ENCODE assay signal across 12 cellular contexts in genomic region chr11:65213322-65214211, GRCh38. TPM values are rescaled to one million over a fixed set of nuclear protein-coding genes. Genes with fewer than 3 reads are reported as not detected.
A peak's percentile ranks its signal among the peaks of the same experiment; 100 is the strongest.
DNase-seq lines count a peak whose midpoint lies in the region; ATAC-seq and TF ChIP-seq lines count a peak whose summit lies in the region.
"Had no signal": no experiment of that assay in that cellular context is flagged by ENCODE, and none has a peak within 500 bp of the region (broad histone marks: within the 10 kb centered on the region; RNA-seq: fewer than 3 reads in every experiment).

No MANE protein-coding gene starts in this region.

- no peaks in the 10 kb centered on the region for H3K27me3 Mint-ChIP-seq in activated CD4-positive, alpha-beta T cell treated with anti-CD3 and anti-CD28 coated beads, Interleukin-2, amount 10 ng/mL, durations not matched to agents 7 days and 5 days
- H3K27me3 Mint-ChIP-seq in stimulated activated naive CD8-positive, alpha-beta T cell treated with anti-CD3 and anti-CD28 coated beads, Interleukin-15, amount 100 ng/mL, for 72 hours = no peaks in the 10 kb centered on the region

- H3K4me1 ChIP-seq in Panc1 (ENCODE audit: control insufficient read depth, insufficient read depth, low read length) = peaks cover 8% of the 10 kb centered on the region; the same call in 1 of the 2 replicates

- ATAC-seq in Panc1 (peak; percentile 47), HG02759 (IDR thresholded peaks at IDR 0.05; ENCODE audit: unreplicated experiment) (no peak), HG02981 (IDR thresholded peaks at IDR 0.05; ENCODE audit: unreplicated experiment) (no peak)
- peak; percentile 73 for ATAC-seq in stimulated activated naive CD8-positive, alpha-beta T cell treated with anti-CD3 and anti-CD28 coated beads, Interleukin-15, amount 100 ng/mL, for 72 hours

- no peak overlapping the region for H3K4me3 ChIP-seq in Panc1 (ENCODE audit: low read depth in 2 of 2, low read length in 2 of 2)

- peaks cover 9% of the 10 kb centered on the region for H3K36me3 Mint-ChIP-seq in activated CD4-positive, alpha-beta T cell treated with anti-CD3 and anti-CD28 coated beads, Interleukin-2, amount 10 ng/mL, durations not matched to agents 7 days and 5 days (ENCODE audit: low read depth)

- no peak overlapping the region for H3K27ac ChIP-seq in Panc1 (ENCODE audit: low read length)

- H3K4me3 Mint-ChIP-seq in activated CD4-positive, alpha-beta T cell treated with anti-CD3 and anti-CD28 coated beads, Interleukin-2, amount 10 ng/mL, durations not matched to agents 7 days and 5 days = no peak overlapping the region
- peak overlapping the region in 1 of 2 donors; percentile 19 for H3K4me3 Mint-ChIP-seq in stimulated activated naive CD8-positive, alpha-beta T cell treated with anti-CD3 and anti-CD28 coated beads, Interleukin-15, amount 100 ng/mL, for 72 hours

- H3K27me3 ChIP-seq in Panc1 (ENCODE audit: control insufficient read depth, insufficient read depth, low read length) = no peaks in the 10 kb centered on the region

- peaks cover 19% of the 10 kb centered on the region for H3K4me1 Mint-ChIP-seq in activated CD4-positive, alpha-beta T cell treated with anti-CD3 and anti-CD28 coated beads, Interleukin-2, amount 10 ng/mL, durations not matched to agents 7 days and 5 days
- H3K4me1 Mint-ChIP-seq in stimulated activated naive CD8-positive, alpha-beta T cell treated with anti-CD3 and anti-CD28 coated beads, Interleukin-15, amount 100 ng/mL, for 72 hours = peaks cover 31% of the 10 kb centered on the region

- no peak for TF ChIP-seq CTCF in Panc1 (IDR thresholded peaks at IDR 0.05)

- no peak for DNase-seq in activated CD4-positive, alpha-beta T cell treated with anti-CD3 and anti-CD28 coated beads, Interleukin-2, amount 10 ng/mL, durations not matched to agents 7 days and 5 days
- no peak for DNase-seq in activated CD4-positive, alpha-beta T cell treated with anti-CD3 and anti-CD28 coated beads for 4 hours
- no peak for DNase-seq in Panc1 (ENCODE audit: low read depth, low spot score)
- DNase-seq in iPS DF 19.7 (ENCODE audit: low read depth, low spot score) = peak; percentile 93
- peak in 1 of 2 donors; percentile 36 for DNase-seq in stimulated activated naive CD8-positive, alpha-beta T cell treated with anti-CD3 and anti-CD28 coated beads, Interleukin-15, amount 100 ng/mL, for 72 hours
- no peak for DNase-seq in cerebellum (ENCODE audit: low spot score)
- DNase-seq: NCI-H524 treated with DMSO at 0.1 percent for 48 hours; stimulated activated CD4-positive, alpha-beta T cell treated with anti-CD3 and anti-CD28 coated beads, Interleukin-2, amount 100 ng/mL, for 24 hours had no signal

- POLR2A ChIA-PET in activated CD4-positive, alpha-beta T cell treated with anti-CD3 and anti-CD28 coated beads, Interleukin-2, amount 10 ng/mL, durations not matched to agents 7 days and 5 days (lab: Charles Lee) = no interaction called here
- POLR2A ChIA-PET in Panc1 (lab: Charles Lee) = no interaction called here

- no peaks in the 10 kb centered on the region for H3K9me3 Mint-ChIP-seq in activated CD4-positive, alpha-beta T cell treated with anti-CD3 and anti-CD28 coated beads, Interleukin-2, amount 10 ng/mL, durations not matched to agents 7 days and 5 days
- peaks cover 0 to 7% of the 10 kb centered on the region in 2 donors for H3K9me3 Mint-ChIP-seq in stimulated activated naive CD8-positive, alpha-beta T cell treated with anti-CD3 and anti-CD28 coated beads, Interleukin-15, amount 100 ng/mL, for 72 hours

- peaks cover 6% of the 10 kb centered on the region for H3K36me3 ChIP-seq in Panc1 (ENCODE audit: control insufficient read depth, insufficient read depth, low read length)

- in situ Hi-C loops in Panc1 (cut with HindIII; ENCODE audit: low pct_unique_long_range_greater_than_20kb, low sequenced_read_pairs) = no loop called here

- no TSS peak for BruUV-seq in Panc1 (replicated peaks; lab: Mats Ljungman, UMichigan)

- peak overlapping the region; percentile 14 for H3K27ac Mint-ChIP-seq in activated CD4-positive, alpha-beta T cell treated with anti-CD3 and anti-CD28 coated beads, Interleukin-2, amount 10 ng/mL, durations not matched to agents 7 days and 5 days
- peak overlapping the region; percentile 15 to 69 for H3K27ac Mint-ChIP-seq in stimulated activated naive CD8-positive, alpha-beta T cell treated with anti-CD3 and anti-CD28 coated beads, Interleukin-15, amount 100 ng/mL, for 72 hours

- H3K9me3 ChIP-seq in Panc1 (ENCODE audit: control insufficient read depth, insufficient read depth, low read depth, low read length) = no peaks in the 10 kb centered on the region

- intact Hi-C loops in Panc1 (cut with micrococcal nuclease; ENCODE audit: unreplicated experiment) = no loop called here

- CTCF ChIA-PET in activated CD4-positive, alpha-beta T cell treated with anti-CD3 and anti-CD28 coated beads, Interleukin-2, amount 10 ng/mL, durations not matched to agents 7 days and 5 days (lab: Charles Lee) = interaction anchor here (1.5 kb wide), 1 partner anchor 9 kb away, joined by 4 read pairs; no protein-coding TSS in a partner anchor
- CTCF ChIA-PET in Panc1 (lab: Charles Lee) = no interaction called here

RNA-seq across cellular contexts. Expression of gene CAPN1, which starts 31.8 kb away (rescaled TPM):
- 100 to 1,000 TPM; 192 to 207 TPM for total RNA-seq in activated CD4-positive, alpha-beta T cell treated with anti-CD3 and anti-CD28 coated beads, Interleukin-2, amount 10 ng/mL, durations not matched to agents 7 days and 5 days
- total RNA-seq in Panc1 (2021; ENCODE audit: unreplicated experiment) (256 TPM), cerebellum (61.3 TPM)
- polyA plus RNA-seq in Panc1 (2012; ENCODE audit: insufficient read length) = 263 TPM

RNA-seq across cellular contexts. Expression of gene SPDYC, which starts 43.5 kb away (rescaled TPM):
- total RNA-seq in activated CD4-positive, alpha-beta T cell treated with anti-CD3 and anti-CD28 coated beads, Interleukin-2, amount 10 ng/mL, durations not matched to agents 7 days and 5 days = not detected
- not detected for total RNA-seq in Panc1 (2021; ENCODE audit: unreplicated experiment)
- polyA plus RNA-seq in Panc1 (2012; ENCODE audit: insufficient read length) = not detected
- not detected for total RNA-seq in cerebellum
- total RNA-seq: lung microvascular endothelial cell had no signal
- polyA plus RNA-seq: BJ had no signal

RNA-seq across cellular contexts. Expression of gene POLA2, which starts 48.2 kb away (rescaled TPM):
- 10 to 100 TPM; 47.7 to 55.2 TPM for total RNA-seq in activated CD4-positive, alpha-beta T cell treated with anti-CD3 and anti-CD28 coated beads, Interleukin-2, amount 10 ng/mL, durations not matched to agents 7 days and 5 days
- total RNA-seq in Panc1 (2021; ENCODE audit: unreplicated experiment) (39.0 TPM), cerebellum (5.6 TPM)
- polyA plus RNA-seq in Panc1 (2012; ENCODE audit: insufficient read length) = 31.1 TPM

Comparison
In these comparisons a context has a peak if more than half of its experiments do, and no peak if none do; other contexts are left out.
1. ATAC-seq: peak in Panc1 (single experiment) and stimulated activated naive CD8-positive, alpha-beta T cell treated with anti-CD3 and anti-CD28 coated beads, Interleukin-15, amount 100 ng/mL, for 72 hours (single experiment); none in HG02759 (single experiment) and HG02981 (single experiment).